ENCODE assay signal across 1 cellular context in genomic region chr15:89888214-89888804, GRCh38.
TF ChIP-seq lines count a peak whose summit lies in the region.

No MANE protein-coding gene starts in this region.

TF ChIP-seq in liver, 16 proteins besides CTCF, POLR2A, EP300 and RAD21 (continued from another document):
- TF ChIP-seq REST (IDR thresholded peaks at IDR 0.05), result no peak
- TF ChIP-seq EGR1 (IDR thresholded peaks at IDR 0.05; ENCODE audit: low read depth in 2 of 2), result no peak
- no peak for TF ChIP-seq MAX (IDR thresholded peaks at IDR 0.05)
- no peak for TF ChIP-seq SP1 (IDR thresholded peaks at IDR 0.05)
- TF ChIP-seq FOXA1 (IDR thresholded peaks at IDR 0.05), result no peak
- no peak for TF ChIP-seq TAF1 (conservative IDR thresholded peaks at IDR 0.05)
- no peak for TF ChIP-seq GABPA (IDR thresholded peaks at IDR 0.05 in 1 of 2, conservative IDR thresholded peaks at IDR 0.05 in 1 of 2)
- TF ChIP-seq FOXA2 (IDR thresholded peaks at IDR 0.05), result no peak
- no peak for TF ChIP-seq NR2F2 (IDR thresholded peaks at IDR 0.05)
